In the genomic region with DNA sequence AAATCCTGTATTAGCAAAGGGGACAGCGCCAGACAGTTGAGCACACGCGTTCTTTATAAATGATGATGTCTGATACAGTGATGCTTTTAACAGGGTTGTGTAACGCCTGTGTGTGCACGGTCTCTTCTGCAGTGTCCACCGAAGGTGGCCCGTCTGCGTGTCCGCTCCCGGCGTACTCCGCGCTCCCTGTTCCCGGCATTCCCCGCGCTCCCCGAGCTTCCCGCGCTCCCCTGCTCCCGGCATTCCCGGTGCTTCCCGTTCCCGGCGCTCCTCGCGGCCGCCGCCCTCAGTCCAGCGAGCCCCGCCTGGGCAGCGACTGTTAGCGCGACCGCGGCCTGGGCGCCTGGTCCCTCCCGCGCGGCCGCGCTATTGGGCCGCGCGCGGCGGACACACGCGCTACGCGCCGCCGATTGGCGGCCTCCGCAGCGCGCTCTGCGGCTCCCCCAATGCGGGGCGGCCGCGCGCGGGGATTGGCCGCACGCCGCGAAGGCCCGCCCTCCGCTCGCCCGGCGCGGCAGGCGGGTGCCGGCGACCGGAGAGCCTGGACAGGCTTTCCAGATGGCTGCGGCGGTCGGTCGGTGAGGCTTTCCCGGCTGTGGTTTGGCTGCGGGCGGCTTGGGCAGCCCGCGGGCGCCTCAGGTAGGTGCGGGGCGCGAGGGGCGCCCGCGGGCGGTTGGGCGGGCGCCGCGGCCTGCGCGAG, we compare ENCODE assay signal across 8 cellular contexts. TPM values are rescaled to one million over a fixed set of nuclear protein-coding genes. Genes with fewer than 3 reads are reported as not detected.
A peak's percentile ranks its signal among the peaks of the same experiment; 100 is the strongest.
DNase-seq lines count a peak whose midpoint lies in the region; ATAC-seq, FAIRE-seq and TF ChIP-seq lines count a peak whose summit lies in the region.

TSS of gene DGCR8 (plus strand) at position 497 of the 700 bp plus-strand sequence. CDS start 5,723 bp downstream, outside the sequence.

- H3K27me3 ChIP-seq in mammary epithelial cell (ENCODE audit: insufficient read depth, low read length) (no peaks in the 10 kb centered on the region), iPS-20b (ENCODE audit: insufficient read depth, low read length) (no peaks in the 10 kb centered on the region), skeletal muscle tissue (ENCODE audit: control insufficient read depth in 3 of 3, insufficient read depth in 3 of 3, low read length in 3 of 3) (no peaks in the 10 kb centered on the region)

- no peak for TF ChIP-seq CTCF in A549 (IDR thresholded peaks at IDR 0.05)
- TF ChIP-seq CTCF in VCaP (conservative IDR thresholded peaks at IDR 0.05) = no peak
- no peak for TF ChIP-seq CTCF in mammary epithelial cell (conservative IDR thresholded peaks at IDR 0.05 in 1 of 2, IDR thresholded peaks at IDR 0.05 in 1 of 2; ENCODE audit: extremely low read depth in 1 of 2, insufficient read depth in 1 of 2, low read depth in 1 of 2, low read length in 2 of 2)

- peak; percentile 92 for TF ChIP-seq POLR2A in A549 (IDR thresholded peaks at IDR 0.05; ENCODE audit: low read length)

- no peak for TF ChIP-seq RAD21 in A549 (conservative IDR thresholded peaks at IDR 0.05 in 1 of 2, IDR thresholded peaks at IDR 0.05 in 1 of 2)

- peak; percentile 81 to 91 for DNase-seq in A549 (ENCODE audit: low read depth in 1 of 2, low spot score in 1 of 2)
- peak; percentile 94 for DNase-seq in NCI-H2171 (lab: John Stamatoyannopoulos, UW)
- DNase-seq in mammary epithelial cell = peak; percentile 96

- no peak for TF ChIP-seq EP300 in A549 (IDR thresholded peaks at IDR 0.05)

- no peaks in the 10 kb centered on the region for H3K36me3 ChIP-seq in mammary epithelial cell (ENCODE audit: insufficient read depth, low read length)
- H3K36me3 ChIP-seq in iPS-20b (ENCODE audit: insufficient read depth, low read depth, low read length) = peaks cover 17% of the 10 kb centered on the region; the same call in 1 of the 2 replicates
- peaks cover 0 to 6% (median 0%) of the 10 kb centered on the region in 3 donors for H3K36me3 ChIP-seq in skeletal muscle tissue (ENCODE audit: control insufficient read depth in 3 of 3, insufficient read depth in 3 of 3, low read length in 3 of 3)

- in situ Hi-C loops in mammary epithelial cell (cut with MboI; ENCODE audit: low sequenced_read_pairs in 2 of 2) = no loop called here

- BruUV-seq in mammary epithelial cell (replicated peaks; lab: Mats Ljungman, UMichigan) = no TSS peak

- WGBS in A549 (ENCODE audit: missing lambda C conversion rate) = 3% methylated on average over 18 of the region's 100 CpGs
- WGBS in mammary epithelial cell (ENCODE audit: low coverage, missing lambda C conversion rate) = under 1% methylated on average over 40 of the region's 100 CpGs

- H3K27ac ChIP-seq in A549 (peak within 1 kb of the TSS; percentile 96 to 100), VCaP (peak within 1 kb of the TSS; percentile 98), mammary epithelial cell (ENCODE audit: insufficient read depth, low read depth, low read length) (peak within 1 kb of the TSS; percentile 81), iPS-20b (ENCODE audit: low read length) (peak within 1 kb of the TSS; percentile 96), skeletal muscle tissue (ENCODE audit: low read depth, low read length) (peak within 1 kb of the TSS; percentile 86)

- CTCF ChIA-PET in A549 (lab: Yijun Ruan, JAX) (interaction anchor here (1.5 kb wide), 1 partner anchor 77 kb away, joined by 3 read pairs; no protein-coding TSS in a partner anchor), mammary epithelial cell (lab: Charles Lee; ENCODE audit: low non-redundant PET) (no interaction called here)

- peaks cover 47% of the 10 kb centered on the region for H3K79me2 ChIP-seq in mammary epithelial cell (ENCODE audit: insufficient read depth, low read length)

- ATAC-seq in A549 (peak; percentile 91 to 96), GM18861 (IDR thresholded peaks at IDR 0.05; ENCODE audit: unreplicated experiment) (peak; percentile 77), HG03103 (IDR thresholded peaks at IDR 0.05; ENCODE audit: low read depth, unreplicated experiment) (peak; percentile 69)

- H4K20me1 ChIP-seq in mammary epithelial cell (ENCODE audit: insufficient read depth, low read length) = peaks cover 2% of the 10 kb centered on the region

- H3K4me2 ChIP-seq in A549 (peak within 1 kb of the TSS; percentile 97), mammary epithelial cell (ENCODE audit: insufficient read depth, low read depth, low read length) (peak within 1 kb of the TSS; percentile 94)

- H3K4me1 ChIP-seq in A549 (peaks cover 16% of the 10 kb centered on the region; the same call in 2 of the 3 replicates), mammary epithelial cell (ENCODE audit: insufficient read depth, low read length) (peaks cover 18% of the 10 kb centered on the region), iPS-20b (ENCODE audit: insufficient read depth, low read length) (peaks cover 16% of the 10 kb centered on the region; the same call in 1 of the 2 replicates), skeletal muscle tissue (ENCODE audit: control insufficient read depth in 3 of 3, insufficient read depth in 3 of 3, low read length in 3 of 3) (peaks cover 36 to 45% (median 43%) of the 10 kb centered on the region in 3 donors)

- no peak for FAIRE-seq in A549 (lab: Jason Lieb, UNC)

- dilution Hi-C loops in mammary epithelial cell (cut with HindIII; ENCODE audit: low sequenced_read_pairs) = loop anchor here (5.0 kb wide), 1 partner anchor 37 kb away; the partner anchor contains the start of genes RANBP1 and TRMT2A

- H2AFZ ChIP-seq in mammary epithelial cell (ENCODE audit: low read depth, low read length) = peak within 1 kb of the TSS; percentile 98

- H3K9me3 ChIP-seq in A549 (no peaks in the 10 kb centered on the region), mammary epithelial cell (replicated peaks; ENCODE audit: insufficient read depth, low read length) (no peaks in the 10 kb centered on the region), iPS-20b (ENCODE audit: insufficient read depth, low read depth, low read length) (no peaks in the 10 kb centered on the region), skeletal muscle tissue (ENCODE audit: control insufficient read depth in 3 of 3, low read length in 3 of 3) (no peaks in the 10 kb centered on the region)

- H3K9ac ChIP-seq in mammary epithelial cell (ENCODE audit: insufficient read depth, low read length) (peak within 1 kb of the TSS; percentile 76), iPS-20b (ENCODE audit: low read depth, low read length) (peak within 1 kb of the TSS; percentile 100), skeletal muscle tissue (ENCODE audit: low read depth in 1 of 3, low read length in 3 of 3) (peak within 1 kb of the TSS; percentile 88 to 94 (median 92))

- POLR2A ChIA-PET in A549 (lab: Yijun Ruan, JAX) = interaction anchor here (0.7 to 1.0 kb wide), 3 partner anchors 10 to 23 kb away, joined by 3 to 4 read pairs (median 3); no protein-coding TSS in a partner anchor

- intact Hi-C loops in mammary epithelial cell (cut with micrococcal nuclease) = loop anchor here (1.0 to 5.0 kb wide), 3 partner anchors 37 to 118 kb away; partner anchors contain the start of gene TRMT2A

- peak within 1 kb of the TSS; percentile 61 for H3K4me3 ChIP-seq in A549
- peak within 1 kb of the TSS; percentile 67 to 73 (median 73) for H3K4me3 ChIP-seq in mammary epithelial cell (replicated peaks in 1 of 3; ENCODE audit: insufficient read depth in 1 of 3, low read depth in 2 of 3, low read length in 3 of 3)
- peak within 1 kb of the TSS; percentile 100 for H3K4me3 ChIP-seq in iPS-20b (ENCODE audit: low read length)
- peak within 1 kb of the TSS; percentile 86 to 98 (median 95) for H3K4me3 ChIP-seq in skeletal muscle tissue (ENCODE audit: low read length in 3 of 3)

TF ChIP-seq in A549, 52 proteins besides CTCF, POLR2A, EP300 and RAD21 (continues in another document):
- TF ChIP-seq, protein P1, sequence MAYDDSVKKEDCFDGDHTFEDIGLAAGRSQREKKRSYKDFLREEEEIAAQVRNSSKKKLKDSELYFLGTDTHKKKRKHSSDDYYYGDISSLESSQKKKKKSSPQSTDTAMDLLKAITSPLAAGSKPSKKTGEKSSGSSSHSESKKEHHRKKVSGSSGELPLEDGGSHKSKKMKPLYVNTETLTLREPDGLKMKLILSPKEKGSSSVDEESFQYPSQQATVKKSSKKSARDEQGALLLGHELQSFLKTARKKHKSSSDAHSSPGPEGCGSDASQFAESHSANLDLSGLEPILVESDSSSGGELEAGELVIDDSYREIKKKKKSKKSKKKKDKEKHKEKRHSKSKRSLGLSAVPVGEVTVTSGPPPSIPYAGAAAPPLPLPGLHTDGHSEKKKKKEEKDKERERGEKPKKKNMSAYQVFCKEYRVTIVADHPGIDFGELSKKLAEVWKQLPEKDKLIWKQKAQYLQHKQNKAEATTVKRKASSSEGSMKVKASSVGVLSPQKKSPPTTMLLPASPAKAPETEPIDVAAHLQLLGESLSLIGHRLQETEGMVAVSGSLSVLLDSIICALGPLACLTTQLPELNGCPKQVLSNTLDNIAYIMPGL (CRISPR knock-in tag; IDR thresholded peaks at IDR 0.05; ENCODE audit: borderline replicate concordance) = no peak
- peak; percentile 97 for TF ChIP-seq E2F6 (IDR thresholded peaks at IDR 0.05; ENCODE audit: borderline replicate concordance, low read depth)
- TF ChIP-seq CHD2 (IDR thresholded peaks at IDR 0.05; ENCODE audit: low read length, partially characterized antibody) = peak; percentile 27
- no peak for TF ChIP-seq EHMT2 (IDR thresholded peaks at IDR 0.05; ENCODE audit: low read depth)
- peak; percentile 87 for TF ChIP-seq HOXB13 (CRISPR knock-in tag; IDR thresholded peaks at IDR 0.05; ENCODE audit: low read depth)
- TF ChIP-seq RNF2 (IDR thresholded peaks at IDR 0.05; ENCODE audit: borderline replicate concordance, low read depth) = no peak
- TF ChIP-seq ESRRA (IDR thresholded peaks at IDR 0.05; ENCODE audit: borderline replicate concordance, low read length) = no peak
- no peak for TF ChIP-seq MAFK (IDR thresholded peaks at IDR 0.05; ENCODE audit: partially characterized antibody)

RNA-seq across cellular contexts. Expression of gene DGCR8, which starts in this region (rescaled TPM):
- polyA plus RNA-seq in A549 (2011; rRNA removed) = 18.1 and 18.7 TPM in 2 replicates
- 15.6 and 16.4 TPM in 2 replicates for polyA plus RNA-seq in A549 (2012; cell fraction: cytosol; rRNA removed)
- polyA plus RNA-seq in A549 (2012; cell fraction: nucleus; rRNA removed) = 65.3 and 77.7 TPM in 2 replicates
- polyA plus RNA-seq in A549 (2017; fragmentation: RNase III; extraction: RNeasy Plus Mini Kit Qiagen cat#74134 plus additional on column Dnase treatment) = 20.6 to 22.1 TPM (median 21.3 TPM) in 3 replicates
- polyA minus RNA-seq in A549 (2011; rRNA and poly(A)+ RNA removed) = 16.5 and 20.6 TPM in 2 replicates
- total RNA-seq in mammary epithelial cell = 10 to 100 TPM; 23.0 to 40.4 TPM
- 20.0 TPM for polyA plus RNA-seq in mammary epithelial cell
- polyA minus RNA-seq in mammary epithelial cell = 51.5 TPM
- 38.1 TPM for total RNA-seq in skeletal muscle tissue

Comparison
In these comparisons a context has a peak if more than half of its experiments do, and no peak if none do; other contexts are left out.
1. Peak in every context shown above with its lines: DNase-seq, ATAC-seq, H3K4me3 ChIP-seq and H3K27ac ChIP-seq.